Comparison of ENCODE assay signal across 11 cellular contexts in genomic region chr12:50928392-50928791, GRCh38. TPM values are rescaled to one million over a fixed set of nuclear protein-coding genes. Genes with fewer than 3 reads are reported as not detected.
A peak's percentile ranks its signal among the peaks of the same experiment; 100 is the strongest.
DNase-seq lines count a peak whose midpoint lies in the region; ATAC-seq and TF ChIP-seq lines count a peak whose summit lies in the region.
"Had no signal": no experiment of that assay in that cellular context is flagged by ENCODE, and none has a peak within 500 bp of the region (broad histone marks: within the 10 kb centered on the region; RNA-seq: fewer than 3 reads in every experiment).

No MANE protein-coding gene starts in this region.

- H3K36me3 ChIP-seq in heart left ventricle, result peaks cover 0 to 41% (median 26%) of the 10 kb centered on the region in 9 donors
- H3K36me3 ChIP-seq in uterus, result no peaks in the 10 kb centered on the region

- ATAC-seq in heart left ventricle, result no peak
- no peak for ATAC-seq in left cardiac atrium
- ATAC-seq in effector memory CD8-positive, alpha-beta T cell (replicated peaks), result no peak
- ATAC-seq in GM18520 (IDR thresholded peaks at IDR 0.05; ENCODE audit: unreplicated experiment), result no peak
- ATAC-seq: activated CD4-positive, alpha-beta T cell treated with anti-CD3 and anti-CD28 coated beads for 36 hours had no signal

- H3K27me3 ChIP-seq in heart left ventricle, result no peaks in the 10 kb centered on the region
- no peaks in the 10 kb centered on the region for H3K27me3 ChIP-seq in uterus

- H3K27ac Mint-ChIP-seq in effector memory CD8-positive, alpha-beta T cell, result no peak overlapping the region
- H3K27ac Mint-ChIP-seq in nephron, result peak overlapping the region; percentile 3 to 63 (median 33)
- H3K27ac Mint-ChIP-seq: activated CD4-positive, alpha-beta T cell treated with anti-CD3 and anti-CD28 coated beads for 36 hours had no signal

- TF ChIP-seq CTCF in heart left ventricle (IDR thresholded peaks at IDR 0.05) (no peak), nephron (IDR thresholded peaks at IDR 0.05; ENCODE audit: unreplicated experiment in 3 of 3) (no peak), uterus (IDR thresholded peaks at IDR 0.05) (no peak)

- 72 to 86% (median 78%) methylated on average over 3 of the region's 3 CpGs for WGBS in heart left ventricle, 4 donors

- H3K9me3 ChIP-seq in heart left ventricle (no peaks in the 10 kb centered on the region), uterus (no peaks in the 10 kb centered on the region)

- no peaks in the 10 kb centered on the region for H3K9me3 Mint-ChIP-seq in effector memory CD8-positive, alpha-beta T cell
- H3K9me3 Mint-ChIP-seq in nephron, result no peaks in the 10 kb centered on the region

- H3K4me1 ChIP-seq in heart left ventricle, result peaks cover 0 to 56% (median 27%) of the 10 kb centered on the region in 12 donors
- peaks cover 0 to 3% of the 10 kb centered on the region in 2 donors for H3K4me1 ChIP-seq in uterus

- intact Hi-C loops in heart left ventricle (cut with DNase I) (loop anchor here in 5 of 10 donors (5.0 to 10.0 kb wide), 6 partner anchors 54 to 164 kb away; partner anchors contain the start of gene ATF1 (in 1 of the 5)), left cardiac atrium (cut with DNase I) (loop anchor here (5.0 to 10.0 kb wide), 2 partner anchors 104 to 106 kb away; no protein-coding TSS in a partner anchor), uterus (cut with DNase I; ENCODE audit: low total_unique reads) (no loop called here)

- peaks cover 27% of the 10 kb centered on the region for H3K36me3 Mint-ChIP-seq in effector memory CD8-positive, alpha-beta T cell (ENCODE audit: insufficient read depth)
- H3K36me3 Mint-ChIP-seq in nephron (ENCODE audit: low read depth), result peaks cover 18% of the 10 kb centered on the region

- H3K4me3 ChIP-seq in heart left ventricle (peak overlapping the region in 10 of 12 donors; percentile 63 to 88 (median 72)), uterus (peak overlapping the region; percentile 66 to 91)

- DNase-seq in heart left ventricle (no peak), left cardiac atrium (no peak), uterus (no peak), hippocampal formation (lab: John Stamatoyannopoulos, UW) (no peak)
- no peak for DNase-seq in effector memory CD8-positive, alpha-beta T cell
- DNase-seq in activated CD4-positive, CD25-positive, alpha-beta regulatory T cell treated with anti-CD3 and anti-CD28 coated beads, Interleukin-2, amount 50 U/mL, for 72 hours, result no peak
- DNase-seq: activated CD4-positive, alpha-beta T cell treated with anti-CD3 and anti-CD28 coated beads for 36 hours; anterior cingulate cortex had no signal

- H3K4me3 Mint-ChIP-seq in effector memory CD8-positive, alpha-beta T cell, result peak overlapping the region; percentile 16 to 24
- peak overlapping the region; percentile 78 to 95 (median 89) for H3K4me3 Mint-ChIP-seq in nephron
- H3K4me3 Mint-ChIP-seq: activated CD4-positive, alpha-beta T cell treated with anti-CD3 and anti-CD28 coated beads for 36 hours had no signal

- peak overlapping the region in 1 of 12 donors; percentile 95 for H3K27ac ChIP-seq in heart left ventricle
- H3K27ac ChIP-seq in uterus, result peak overlapping the region; percentile 85 to 95

- TF ChIP-seq POLR2A in heart left ventricle (IDR thresholded peaks at IDR 0.05), result no peak
- no peak for TF ChIP-seq POLR2A in uterus (IDR thresholded peaks at IDR 0.05)

- H3K4me1 Mint-ChIP-seq in effector memory CD8-positive, alpha-beta T cell (ENCODE audit: low read depth in 2 of 2), result peaks cover 13 to 18% of the 10 kb centered on the region in 2 donors
- peaks cover 55% of the 10 kb centered on the region for H3K4me1 Mint-ChIP-seq in nephron

- H3K27me3 Mint-ChIP-seq in effector memory CD8-positive, alpha-beta T cell, result no peaks in the 10 kb centered on the region
- H3K27me3 Mint-ChIP-seq in nephron (ENCODE audit: low read depth), result no peaks in the 10 kb centered on the region
- H3K27me3 Mint-ChIP-seq: activated CD4-positive, alpha-beta T cell treated with anti-CD3 and anti-CD28 coated beads for 36 hours had no signal

RNA-seq across cellular contexts. Expression of gene HIGD1C, which starts 24.0 kb away (rescaled TPM):
- total RNA-seq in heart left ventricle (not detected), left cardiac atrium (not detected), uterus (not detected)
- not detected for polyA plus RNA-seq in heart left ventricle
- total RNA-seq: activated CD4-positive, alpha-beta T cell treated with anti-CD3 and anti-CD28 coated beads for 36 hours had no signal
- polyA plus RNA-seq: AG04450 had no signal

Comparison
In these comparisons a context has a peak if more than half of its experiments do, and no peak if none do; other contexts are left out.
1. H3K27ac Mint-ChIP-seq: peak in nephron (3 of 3); none in effector memory CD8-positive, alpha-beta T cell (0 of 2).